Comparison of ENCODE assay signal across 1 cellular context in the genomic region with DNA sequence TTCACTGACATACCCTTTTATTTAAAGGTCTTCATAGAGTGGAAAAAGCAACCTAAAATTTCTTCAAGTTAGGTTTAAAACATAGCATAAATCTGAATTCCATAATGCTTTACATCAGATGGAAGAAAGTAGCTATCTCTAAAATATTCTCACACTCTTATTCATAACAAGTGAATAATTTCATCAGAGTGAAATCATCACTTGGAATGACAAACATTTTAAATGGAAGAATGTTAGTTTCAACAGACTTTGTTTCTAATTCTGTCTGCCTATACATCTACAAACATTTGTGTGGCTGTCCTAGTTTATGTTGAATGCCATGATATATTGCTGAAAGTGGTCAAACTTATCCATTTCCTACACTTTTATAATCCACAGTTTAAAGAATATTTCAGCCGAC.
TF ChIP-seq lines count a peak whose summit lies in the region.

No MANE protein-coding gene starts in this region.

TF ChIP-seq in SK-N-SH, 30 proteins besides CTCF, POLR2A, EP300 and RAD21:
- TF ChIP-seq REST (IDR thresholded peaks at IDR 0.05; ENCODE audit: low read depth, low read length) (no peak), FOSL2 (IDR thresholded peaks at IDR 0.05; ENCODE audit: borderline replicate concordance, low read depth) (peak; percentile 21; the same call in 1 of the 2 replicates)
TF ChIP-seq in SK-N-SH: peak in this region for 1.
